Comparison of ENCODE assay signal across 8 cellular contexts in the genomic region with DNA sequence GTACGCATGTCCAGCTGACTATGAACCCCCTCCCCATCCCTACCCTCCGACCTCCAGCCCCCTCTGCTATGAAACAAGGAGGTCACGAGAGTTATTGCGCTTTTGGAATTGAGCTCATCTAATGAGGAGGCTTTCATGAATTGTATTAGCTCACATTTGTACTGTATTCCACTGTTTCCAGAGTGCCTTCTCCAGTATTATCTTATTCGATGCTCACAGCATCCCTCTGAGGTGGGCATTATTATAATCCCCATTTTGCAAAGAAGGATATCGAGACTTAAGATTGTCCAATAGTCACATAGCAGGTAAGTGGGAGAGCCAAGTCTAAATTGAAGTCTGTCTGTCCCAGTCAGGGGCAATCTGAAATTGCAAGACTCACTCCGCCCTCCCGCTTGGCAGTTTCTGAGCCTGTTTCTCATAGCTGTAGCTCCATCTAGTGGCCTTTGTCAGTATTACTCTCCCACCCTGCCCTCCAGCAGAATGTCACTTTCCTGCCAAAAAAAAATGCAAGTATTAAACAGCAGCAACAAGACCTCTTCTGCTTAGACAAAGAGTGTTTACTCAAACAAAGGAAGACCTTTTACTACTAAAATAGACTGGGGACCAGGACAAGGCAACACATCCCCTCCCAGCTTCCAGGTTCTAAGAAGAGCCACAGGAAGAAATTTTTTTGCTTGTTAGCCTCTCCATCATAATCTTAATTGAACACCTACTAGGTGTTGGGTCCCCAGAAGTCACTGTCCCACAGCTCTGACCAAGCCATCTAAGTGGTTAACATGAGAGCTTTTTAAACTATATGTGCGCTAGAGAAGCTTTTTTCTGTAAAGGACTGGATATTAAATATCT. TPM values are rescaled to one million over a fixed set of nuclear protein-coding genes. Genes with fewer than 3 reads are reported as not detected.
DNase-seq lines count a peak whose midpoint lies in the region; ATAC-seq and TF ChIP-seq lines count a peak whose summit lies in the region.

No MANE protein-coding gene starts in this region.

- no peak overlapping the region for H3K27ac Mint-ChIP-seq in neural progenitor cell

- no peaks in the 10 kb centered on the region for H3K4me1 ChIP-seq in fibroblast of lung (ENCODE audit: control insufficient read depth, extremely low read depth, insufficient read depth, low read length)
- no peaks in the 10 kb centered on the region for H3K4me1 ChIP-seq in neural progenitor cell
- H3K4me1 ChIP-seq in suprapubic skin, result no peaks in the 10 kb centered on the region

- TF ChIP-seq POLR2A in suprapubic skin (IDR thresholded peaks at IDR 0.05), result no peak

- 45% methylated on average over 9 of the region's 9 CpGs for WGBS in suprapubic skin

- no peaks in the 10 kb centered on the region for H3K9me3 Mint-ChIP-seq in neural progenitor cell

- H3K36me3 ChIP-seq in fibroblast of lung (ENCODE audit: control insufficient read depth, insufficient read depth, low read length), result no peaks in the 10 kb centered on the region
- no peaks in the 10 kb centered on the region for H3K36me3 ChIP-seq in neural progenitor cell
- no peaks in the 10 kb centered on the region for H3K36me3 ChIP-seq in suprapubic skin

- no peak for TF ChIP-seq EP300 in suprapubic skin (IDR thresholded peaks at IDR 0.05)

- no peak overlapping the region for H3K27ac ChIP-seq in fibroblast of lung (ENCODE audit: insufficient read depth, low read length)
- H3K27ac ChIP-seq in neural progenitor cell, result no peak overlapping the region
- no peak overlapping the region for H3K27ac ChIP-seq in suprapubic skin

- peaks cover 6% of the 10 kb centered on the region for H3K27me3 Mint-ChIP-seq in neural progenitor cell (ENCODE audit: insufficient read depth, low read depth)

- H3K9me3 ChIP-seq in fibroblast of lung (ENCODE audit: control insufficient read depth, insufficient read depth, low read depth, low read length), result no peaks in the 10 kb centered on the region
- no peaks in the 10 kb centered on the region for H3K9me3 ChIP-seq in neural progenitor cell (ENCODE audit: low read depth)
- H3K9me3 ChIP-seq in suprapubic skin, result no peaks in the 10 kb centered on the region

- H4K20me1 ChIP-seq in fibroblast of lung (ENCODE audit: control insufficient read depth, extremely low read depth, insufficient read depth, low read length), result no peaks in the 10 kb centered on the region
- H4K20me1 ChIP-seq in neural progenitor cell (ENCODE audit: low read depth), result no peaks in the 10 kb centered on the region

- H3K9ac ChIP-seq in fibroblast of lung (ENCODE audit: insufficient read depth, low read length), result no peak overlapping the region
- no peak overlapping the region for H3K9ac ChIP-seq in neural progenitor cell

- H3K4me2 ChIP-seq in fibroblast of lung (ENCODE audit: extremely low read depth, insufficient read depth, low read length) (no peak overlapping the region), neural progenitor cell (no peak overlapping the region)

- ATAC-seq in HG03520 (IDR thresholded peaks at IDR 0.05; ENCODE audit: unreplicated experiment), result no peak

- TF ChIP-seq CTCF in GM12865 (IDR thresholded peaks at IDR 0.05; ENCODE audit: insufficient read depth, low read depth, low read length, missing control alignments) (peak; percentile 81), fibroblast of lung (conservative IDR thresholded peaks at IDR 0.05 in 1 of 2, IDR thresholded peaks at IDR 0.05 in 1 of 2; ENCODE audit: low read depth in 1 of 2, low read length in 2 of 2) (peak; percentile 74 to 92), neural progenitor cell (IDR thresholded peaks at IDR 0.05) (peak; percentile 88), suprapubic skin (IDR thresholded peaks at IDR 0.05) (peak; percentile 71 to 86)

- H3K36me3 Mint-ChIP-seq in neural progenitor cell, result no peaks in the 10 kb centered on the region

- no peaks in the 10 kb centered on the region for H3F3A ChIP-seq in neural progenitor cell (ENCODE audit: low read depth)

- H3K4me1 Mint-ChIP-seq in neural progenitor cell, result no peaks in the 10 kb centered on the region

- DNase-seq in GM12865 (ENCODE audit: low read depth) (peak; percentile 82), HuH-7 (ENCODE audit: low spot score) (peak; percentile 44), OCI-M1 (lab: John Stamatoyannopoulos, UW) (peak; percentile 84), activated T-cell treated with anti-CD3 and anti-CD28 coated beads for 48 hours (ENCODE audit: low read depth) (peak; percentile 39), fibroblast of lung (ENCODE audit: low read depth in 2 of 2) (peak; percentile 52 to 80), neural progenitor cell (ENCODE audit: low spot score) (peak; percentile 81), suprapubic skin (ENCODE audit: low spot score in 2 of 2) (peak in 1 of 2 donors; percentile 67)

- H2AFZ ChIP-seq in fibroblast of lung (ENCODE audit: low read length) (no peak overlapping the region), neural progenitor cell (replicated peaks) (no peak overlapping the region)

- H3K4me3 ChIP-seq in GM12865 (ENCODE audit: low read depth, low read length) (no peak overlapping the region), fibroblast of lung (replicated peaks in 1 of 4; ENCODE audit: control extremely low read depth in 1 of 4, insufficient read depth in 1 of 4, low read depth in 3 of 4, low read length in 4 of 4) (no peak overlapping the region), neural progenitor cell (no peak overlapping the region), suprapubic skin (no peak overlapping the region)

- H3K27me3 ChIP-seq in fibroblast of lung (ENCODE audit: control insufficient read depth, insufficient read depth, low read length) (no peaks in the 10 kb centered on the region), neural progenitor cell (peaks cover 19% of the 10 kb centered on the region), suprapubic skin (peaks cover 17% of the 10 kb centered on the region)

- H3K4me3 Mint-ChIP-seq in neural progenitor cell, result no peak overlapping the region

- H3K79me2 ChIP-seq in fibroblast of lung (ENCODE audit: control insufficient read depth, insufficient read depth, low read length), result no peaks in the 10 kb centered on the region
- no peaks in the 10 kb centered on the region for H3K79me2 ChIP-seq in neural progenitor cell (ENCODE audit: low read depth)

RNA-seq across cellular contexts. Expression of gene TMEM233, which starts 48.6 kb away (rescaled TPM):
- total RNA-seq in fibroblast of lung (under 0.01 TPM in 2 replicates), neural progenitor cell (ENCODE audit: low replicate concordance) (not detected in 2 replicates), suprapubic skin (under 1 TPM in 1 of 4 donors, not detected in 3; 0.19 TPM)
- polyA plus RNA-seq in fibroblast of lung, result 0.05 TPM in 1 of 2 replicates, not detected in the other
- polyA plus RNA-seq in fibroblast of lung (2012), result 0.03 TPM in 1 of 2 replicates, not detected in the other
- polyA minus RNA-seq in fibroblast of lung (ENCODE audit: low replicate concordance), result not detected in 2 replicates
